ENCODE assay signal across 7 cellular contexts in genomic region chr6:41367700-41368099, GRCh38. TPM values are rescaled to one million over a fixed set of nuclear protein-coding genes. Genes with fewer than 3 reads are reported as not detected.
DNase-seq lines count a peak whose midpoint lies in the region; ATAC-seq, FAIRE-seq and TF ChIP-seq lines count a peak whose summit lies in the region.

No MANE protein-coding gene starts in this region.

- TF ChIP-seq CTCF in GM12873 (IDR thresholded peaks at IDR 0.05; ENCODE audit: insufficient read depth, low read depth, low read length, missing control alignments), result peak; percentile 62
- peak; percentile 83 for TF ChIP-seq CTCF in fibroblast of villous mesenchyme (IDR thresholded peaks at IDR 0.05; ENCODE audit: insufficient read depth, low read depth, low read length)
- peak in 3 of 4 donors; percentile 10 to 28 (median 13) for TF ChIP-seq CTCF in pancreas (IDR thresholded peaks at IDR 0.05)
- peak in 4 of 11 experiments; percentile 11 to 17 (median 16) for TF ChIP-seq CTCF in spleen (IDR thresholded peaks at IDR 0.05 in 8 of 11, conservative IDR thresholded peaks at IDR 0.05 in 3 of 11)

- peak in 3 of 4 donors; percentile 65 to 73 (median 68) for ATAC-seq in pancreas
- no peak for ATAC-seq in GM18907 (IDR thresholded peaks at IDR 0.05; ENCODE audit: unreplicated experiment)

- no peaks in the 10 kb centered on the region for H3K36me3 ChIP-seq in pancreas
- no peaks in the 10 kb centered on the region for H3K36me3 ChIP-seq in spleen

- intact Hi-C loops in pancreas (cut with DNase I), result loop anchor here in 1 of 3 donors (5.0 kb wide), 2 partner anchors 220 to 315 kb away; no protein-coding TSS in a partner anchor
- intact Hi-C loops in spleen (cut with DNase I; ENCODE audit: low total_unique reads), result loop anchor here (5.0 kb wide), 1 partner anchor 315 kb away; no protein-coding TSS in a partner anchor

- peaks cover 0 to 28% (median 2%) of the 10 kb centered on the region in 4 donors for H3K27me3 ChIP-seq in pancreas
- H3K27me3 ChIP-seq in spleen (replicated peaks in 1 of 7), result peaks cover 2 to 92% (median 44%) of the 10 kb centered on the region in 7 donors

- H3K4me1 ChIP-seq in pancreas (peaks cover 0 to 6% (median 0%) of the 10 kb centered on the region in 3 donors), spleen (peaks cover 9 to 28% (median 22%) of the 10 kb centered on the region in 6 donors)

- WGBS in pancreas, 2 donors, result 14% methylated on average over 2 of the region's 2 CpGs
- 6 to 15% (median 7%) methylated on average over 2 of the region's 2 CpGs for WGBS in spleen, 5 donors

- H3K9me3 ChIP-seq in pancreas (no peaks in the 10 kb centered on the region), spleen (peaks cover 0 to 1% (median 0%) of the 10 kb centered on the region in 8 donors)

- DNase-seq in NCI-H146 treated with DMSO at 0.1 percent for 48 hours (lab: John Stamatoyannopoulos, UW; ENCODE audit: unreplicated experiment) (peak; percentile 88), SKM-1 treated with dmso at 0.1 percent for 144 hours (lab: John Stamatoyannopoulos, UW; ENCODE audit: unreplicated experiment) (peak; percentile 19), fibroblast of villous mesenchyme (ENCODE audit: low read depth) (peak; percentile 54), pancreas (peak in 1 of 6 donors; percentile 41), spleen (no peak)

- no peak overlapping the region for H3K27ac ChIP-seq in pancreas
- no peak overlapping the region for H3K27ac ChIP-seq in spleen

- H3K4me3 ChIP-seq in fibroblast of villous mesenchyme (ENCODE audit: low read depth, low read length) (no peak overlapping the region), pancreas (no peak overlapping the region), spleen (no peak overlapping the region)

- TF ChIP-seq POLR2A in spleen (IDR thresholded peaks at IDR 0.05), result no peak

- FAIRE-seq in pancreas (lab: Jason Lieb, UNC), result no peak

RNA-seq across cellular contexts. Expression of gene NCR2, which starts 32.3 kb away (rescaled TPM):
- not detected in 2 replicates for total RNA-seq in fibroblast of villous mesenchyme
- total RNA-seq in pancreas, result not detected
- not detected for polyA plus RNA-seq in pancreas
- total RNA-seq in spleen, result not detected
- polyA plus RNA-seq in spleen, result not detected
